Comparison of ENCODE assay signal across 9 cellular contexts in the genomic region with DNA sequence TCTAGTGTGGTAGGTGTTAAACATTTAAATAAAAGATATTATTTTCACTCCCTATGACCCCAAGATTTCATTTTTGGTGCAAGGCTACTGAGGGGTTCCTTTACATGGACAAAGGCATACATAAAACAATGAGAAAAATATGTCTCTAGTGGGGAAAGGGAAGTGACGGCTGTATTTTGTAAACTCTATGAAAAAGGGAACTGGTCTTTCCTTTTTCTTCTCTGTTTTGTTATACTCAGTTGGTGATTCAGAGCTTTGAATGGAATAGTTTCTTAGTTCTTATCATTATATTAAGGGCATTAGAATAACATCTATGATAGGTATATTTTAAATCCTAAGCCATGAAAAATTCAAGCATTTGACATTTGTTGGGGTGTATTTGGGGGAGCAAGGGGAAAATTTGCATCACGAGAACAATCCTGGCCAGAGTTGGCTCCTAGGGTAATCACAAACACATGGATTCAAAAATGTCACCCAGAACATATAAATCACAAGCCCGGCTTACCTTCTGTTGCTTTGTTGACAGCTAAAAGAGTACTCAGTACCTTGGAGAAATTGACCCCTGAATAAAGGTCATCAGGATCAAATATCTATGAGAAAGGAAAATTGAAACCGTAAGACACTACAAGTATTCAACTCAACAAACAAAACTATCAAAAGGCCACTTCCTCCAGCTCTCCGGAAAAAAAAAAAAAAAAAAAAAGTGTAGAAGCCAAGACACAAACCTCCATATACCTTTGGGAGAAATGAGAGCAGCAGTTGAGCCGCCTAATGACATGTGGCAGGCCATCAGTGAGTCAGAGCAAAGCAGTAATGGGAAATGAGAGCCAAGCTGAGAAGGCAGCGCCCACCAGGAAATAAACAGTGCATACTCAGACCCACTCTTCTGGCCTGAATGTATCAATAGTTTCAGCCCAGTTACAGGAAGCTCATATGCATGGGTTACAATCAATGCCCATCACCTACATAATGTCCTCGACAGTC. TPM values are rescaled to one million over a fixed set of nuclear protein-coding genes. Genes with fewer than 3 reads are reported as not detected.
DNase-seq lines count a peak whose midpoint lies in the region; ATAC-seq and TF ChIP-seq lines count a peak whose summit lies in the region.
"Had no signal": no experiment of that assay in that cellular context is flagged by ENCODE, and none has a peak within 500 bp of the region (broad histone marks: within the 10 kb centered on the region; RNA-seq: fewer than 3 reads in every experiment).

No MANE protein-coding gene starts in this region.

- peaks cover 18 to 43% of the 10 kb centered on the region in 2 donors for H3K36me3 Mint-ChIP-seq in activated naive CD4-positive, alpha-beta T cell treated with anti-CD3 and anti-CD28 coated beads, Interleukin-2, amount 50 U/mL, for 72 hours

- H3K4me3 ChIP-seq in BLaER1 (no peak overlapping the region), HL-60 (replicated peaks; ENCODE audit: insufficient read depth, low read length) (no peak overlapping the region)

- H3K27ac Mint-ChIP-seq in activated naive CD4-positive, alpha-beta T cell treated with anti-CD3 and anti-CD28 coated beads, Interleukin-2, amount 50 U/mL, for 72 hours, result peak overlapping the region; percentile 55 to 95

- no peaks in the 10 kb centered on the region for H3K9me3 Mint-ChIP-seq in activated naive CD4-positive, alpha-beta T cell treated with anti-CD3 and anti-CD28 coated beads, Interleukin-2, amount 50 U/mL, for 72 hours

- 0 out of 2 replicates have a peak, but pooled peaks cover 25% of the 10 kb centered on the region for H4K20me1 ChIP-seq in BLaER1

- DNase-seq in HL-60 (ENCODE audit: low read depth in 1 of 2, low spot score in 1 of 2) (no peak), NCI-H2107 treated with DMSO at 0.1 percent for 48 hours (lab: John Stamatoyannopoulos, UW; ENCODE audit: unreplicated experiment) (no peak), midbrain (lab: John Stamatoyannopoulos, UW) (no peak)
- DNase-seq in activated naive CD4-positive, alpha-beta T cell treated with anti-CD3 and anti-CD28 coated beads, Interleukin-2, amount 50 U/mL, for 72 hours (ENCODE audit: low spot score in 2 of 2), result no peak

- H3K4me2 ChIP-seq in BLaER1, result peak overlapping the region; percentile 26

- no peak for TF ChIP-seq CTCF in HL-60 (IDR thresholded peaks at IDR 0.05; ENCODE audit: insufficient read depth, low read length)

- no peaks in the 10 kb centered on the region for H3K9me3 ChIP-seq in BLaER1

- peaks cover 22% of the 10 kb centered on the region for H3K4me1 ChIP-seq in BLaER1

- H3K36me3 ChIP-seq in BLaER1, result peaks cover 7% of the 10 kb centered on the region; the same call in 1 of the 2 replicates

- no peak overlapping the region for H3K9ac ChIP-seq in BLaER1

- no peak overlapping the region for H3K27ac ChIP-seq in BLaER1
- H3K27ac ChIP-seq in HL-60 (replicated peaks), result peak overlapping the region; percentile 61

- H3K27me3 ChIP-seq in BLaER1 (peaks cover 89% of the 10 kb centered on the region), HL-60 (ENCODE audit: insufficient read depth, poor library complexity, severe bottlenecking) (no peaks in the 10 kb centered on the region)

- peak; percentile 65 for ATAC-seq in GM19023 (IDR thresholded peaks at IDR 0.05; ENCODE audit: unreplicated experiment)
- ATAC-seq in activated naive CD4-positive, alpha-beta T cell treated with anti-CD3 and anti-CD28 coated beads, Interleukin-2, amount 50 U/mL, for 72 hours, result peak; percentile 65 to 67
- no peak for ATAC-seq in HG03025 (IDR thresholded peaks at IDR 0.05; ENCODE audit: low FRiP score, unreplicated experiment)
- ATAC-seq in GM21381 (IDR thresholded peaks at IDR 0.05; ENCODE audit: unreplicated experiment), result no peak
- ATAC-seq: sciatic nerve had no signal

RNA-seq across cellular contexts. Expression of gene ARHGEF6, which starts 33.4 kb away (rescaled TPM):
- total RNA-seq in activated naive CD4-positive, alpha-beta T cell treated with anti-CD3 and anti-CD28 coated beads, Interleukin-2, amount 50 U/mL, for 72 hours, result 10 to 100 TPM; 59.5 to 80.3 TPM

Comparison
In these comparisons a context has a peak if more than half of its experiments do, and no peak if none do; other contexts are left out.
1. ATAC-seq: peak in GM19023 (single experiment) and activated naive CD4-positive, alpha-beta T cell treated with anti-CD3 and anti-CD28 coated beads, Interleukin-2, amount 50 U/mL, for 72 hours (2 of 2); none in HG03025 (single experiment) and GM21381 (single experiment).